Comparison of ENCODE assay signal across 1 cellular context in the genomic region with DNA sequence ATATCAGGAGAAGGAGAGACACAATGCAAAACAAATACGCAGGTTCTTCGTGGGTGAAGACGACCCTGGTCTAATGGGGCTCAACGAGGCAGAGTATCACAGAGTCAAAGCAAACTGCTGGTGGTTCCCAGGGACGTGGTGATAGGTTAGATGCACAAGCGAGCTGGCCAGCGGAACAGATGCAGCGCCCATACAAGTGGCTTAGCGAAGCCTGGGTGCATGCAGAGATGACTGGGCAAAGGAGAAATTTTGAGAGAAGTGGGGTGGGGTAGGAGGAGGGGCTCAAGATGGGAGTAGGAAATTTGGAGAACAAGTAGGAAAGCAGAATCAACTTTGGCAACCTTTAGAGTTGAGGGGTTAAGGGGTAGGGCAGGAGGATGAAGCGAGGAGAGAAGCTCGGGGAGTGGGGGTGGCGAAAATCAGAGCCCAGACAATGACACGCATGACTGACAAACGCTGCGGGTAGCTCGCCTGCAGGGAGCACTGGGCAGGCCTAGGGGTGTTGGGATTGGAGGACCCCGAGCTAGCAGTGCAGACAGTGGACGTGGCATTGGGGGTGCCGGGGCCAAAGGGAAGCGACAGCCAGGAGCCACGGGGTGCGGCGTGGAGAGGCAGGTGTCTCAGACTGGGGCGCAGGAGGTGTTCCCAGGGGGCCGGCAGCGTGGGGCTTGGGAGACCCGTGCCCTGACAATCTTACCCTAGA.
TF ChIP-seq lines count a peak whose summit lies in the region.

No MANE protein-coding gene starts in this region.

TF ChIP-seq in HepG2, 621 proteins besides CTCF, POLR2A, EP300 and RAD21 (continued from another document and continues in another):
- TF ChIP-seq, protein P1, sequence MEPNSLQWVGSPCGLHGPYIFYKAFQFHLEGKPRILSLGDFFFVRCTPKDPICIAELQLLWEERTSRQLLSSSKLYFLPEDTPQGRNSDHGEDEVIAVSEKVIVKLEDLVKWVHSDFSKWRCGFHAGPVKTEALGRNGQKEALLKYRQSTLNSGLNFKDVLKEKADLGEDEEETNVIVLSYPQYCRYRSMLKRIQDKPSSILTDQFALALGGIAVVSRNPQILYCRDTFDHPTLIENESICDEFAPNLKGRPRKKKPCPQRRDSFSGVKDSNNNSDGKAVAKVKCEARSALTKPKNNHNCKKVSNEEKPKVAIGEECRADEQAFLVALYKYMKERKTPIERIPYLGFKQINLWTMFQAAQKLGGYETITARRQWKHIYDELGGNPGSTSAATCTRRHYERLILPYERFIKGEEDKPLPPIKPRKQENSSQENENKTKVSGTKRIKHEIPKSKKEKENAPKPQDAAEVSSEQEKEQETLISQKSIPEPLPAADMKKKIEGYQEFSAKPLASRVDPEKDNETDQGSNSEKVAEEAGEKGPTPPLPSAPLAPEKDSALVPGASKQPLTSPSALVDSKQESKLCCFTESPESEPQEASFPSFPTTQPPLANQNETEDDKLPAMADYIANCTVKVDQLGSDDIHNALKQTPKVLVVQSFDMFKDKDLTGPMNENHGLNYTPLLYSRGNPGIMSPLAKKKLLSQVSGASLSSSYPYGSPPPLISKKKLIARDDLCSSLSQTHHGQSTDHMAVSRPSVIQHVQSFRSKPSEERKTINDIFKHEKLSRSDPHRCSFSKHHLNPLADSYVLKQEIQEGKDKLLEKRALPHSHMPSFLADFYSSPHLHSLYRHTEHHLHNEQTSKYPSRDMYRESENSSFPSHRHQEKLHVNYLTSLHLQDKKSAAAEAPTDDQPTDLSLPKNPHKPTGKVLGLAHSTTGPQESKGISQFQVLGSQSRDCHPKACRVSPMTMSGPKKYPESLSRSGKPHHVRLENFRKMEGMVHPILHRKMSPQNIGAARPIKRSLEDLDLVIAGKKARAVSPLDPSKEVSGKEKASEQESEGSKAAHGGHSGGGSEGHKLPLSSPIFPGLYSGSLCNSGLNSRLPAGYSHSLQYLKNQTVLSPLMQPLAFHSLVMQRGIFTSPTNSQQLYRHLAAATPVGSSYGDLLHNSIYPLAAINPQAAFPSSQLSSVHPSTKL (CRISPR knock-in tag; IDR thresholded peaks at IDR 0.05), result no peak
- TF ChIP-seq, protein P2, sequence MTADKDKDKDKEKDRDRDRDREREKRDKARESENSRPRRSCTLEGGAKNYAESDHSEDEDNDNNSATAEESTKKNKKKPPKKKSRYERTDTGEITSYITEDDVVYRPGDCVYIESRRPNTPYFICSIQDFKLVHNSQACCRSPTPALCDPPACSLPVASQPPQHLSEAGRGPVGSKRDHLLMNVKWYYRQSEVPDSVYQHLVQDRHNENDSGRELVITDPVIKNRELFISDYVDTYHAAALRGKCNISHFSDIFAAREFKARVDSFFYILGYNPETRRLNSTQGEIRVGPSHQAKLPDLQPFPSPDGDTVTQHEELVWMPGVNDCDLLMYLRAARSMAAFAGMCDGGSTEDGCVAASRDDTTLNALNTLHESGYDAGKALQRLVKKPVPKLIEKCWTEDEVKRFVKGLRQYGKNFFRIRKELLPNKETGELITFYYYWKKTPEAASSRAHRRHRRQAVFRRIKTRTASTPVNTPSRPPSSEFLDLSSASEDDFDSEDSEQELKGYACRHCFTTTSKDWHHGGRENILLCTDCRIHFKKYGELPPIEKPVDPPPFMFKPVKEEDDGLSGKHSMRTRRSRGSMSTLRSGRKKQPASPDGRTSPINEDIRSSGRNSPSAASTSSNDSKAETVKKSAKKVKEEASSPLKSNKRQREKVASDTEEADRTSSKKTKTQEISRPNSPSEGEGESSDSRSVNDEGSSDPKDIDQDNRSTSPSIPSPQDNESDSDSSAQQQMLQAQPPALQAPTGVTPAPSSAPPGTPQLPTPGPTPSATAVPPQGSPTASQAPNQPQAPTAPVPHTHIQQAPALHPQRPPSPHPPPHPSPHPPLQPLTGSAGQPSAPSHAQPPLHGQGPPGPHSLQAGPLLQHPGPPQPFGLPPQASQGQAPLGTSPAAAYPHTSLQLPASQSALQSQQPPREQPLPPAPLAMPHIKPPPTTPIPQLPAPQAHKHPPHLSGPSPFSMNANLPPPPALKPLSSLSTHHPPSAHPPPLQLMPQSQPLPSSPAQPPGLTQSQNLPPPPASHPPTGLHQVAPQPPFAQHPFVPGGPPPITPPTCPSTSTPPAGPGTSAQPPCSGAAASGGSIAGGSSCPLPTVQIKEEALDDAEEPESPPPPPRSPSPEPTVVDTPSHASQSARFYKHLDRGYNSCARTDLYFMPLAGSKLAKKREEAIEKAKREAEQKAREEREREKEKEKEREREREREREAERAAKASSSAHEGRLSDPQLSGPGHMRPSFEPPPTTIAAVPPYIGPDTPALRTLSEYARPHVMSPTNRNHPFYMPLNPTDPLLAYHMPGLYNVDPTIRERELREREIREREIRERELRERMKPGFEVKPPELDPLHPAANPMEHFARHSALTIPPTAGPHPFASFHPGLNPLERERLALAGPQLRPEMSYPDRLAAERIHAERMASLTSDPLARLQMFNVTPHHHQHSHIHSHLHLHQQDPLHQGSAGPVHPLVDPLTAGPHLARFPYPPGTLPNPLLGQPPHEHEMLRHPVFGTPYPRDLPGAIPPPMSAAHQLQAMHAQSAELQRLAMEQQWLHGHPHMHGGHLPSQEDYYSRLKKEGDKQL (CRISPR knock-in tag; IDR thresholded peaks at IDR 0.05; ENCODE audit: low read depth), result no peak
- TF ChIP-seq PITX1 (CRISPR knock-in tag; IDR thresholded peaks at IDR 0.05), result no peak
- TF ChIP-seq ZNF816 (CRISPR knock-in tag; IDR thresholded peaks at IDR 0.05; ENCODE audit: borderline replicate concordance), result no peak
- TF ChIP-seq CBX5 (CRISPR knock-in tag; IDR thresholded peaks at IDR 0.05; ENCODE audit: borderline replicate concordance), result 0 out of 2 replicates have a peak, but pooled peaks have one; percentile 10
- TF ChIP-seq, protein P3, sequence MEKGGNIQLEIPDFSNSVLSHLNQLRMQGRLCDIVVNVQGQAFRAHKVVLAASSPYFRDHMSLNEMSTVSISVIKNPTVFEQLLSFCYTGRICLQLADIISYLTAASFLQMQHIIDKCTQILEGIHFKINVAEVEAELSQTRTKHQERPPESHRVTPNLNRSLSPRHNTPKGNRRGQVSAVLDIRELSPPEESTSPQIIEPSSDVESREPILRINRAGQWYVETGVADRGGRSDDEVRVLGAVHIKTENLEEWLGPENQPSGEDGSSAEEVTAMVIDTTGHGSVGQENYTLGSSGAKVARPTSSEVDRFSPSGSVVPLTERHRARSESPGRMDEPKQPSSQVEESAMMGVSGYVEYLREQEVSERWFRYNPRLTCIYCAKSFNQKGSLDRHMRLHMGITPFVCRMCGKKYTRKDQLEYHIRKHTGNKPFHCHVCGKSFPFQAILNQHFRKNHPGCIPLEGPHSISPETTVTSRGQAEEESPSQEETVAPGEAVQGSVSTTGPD (CRISPR knock-in tag; IDR thresholded peaks at IDR 0.05), result no peak
- no peak for TF ChIP-seq PPARG (CRISPR knock-in tag; conservative IDR thresholded peaks at IDR 0.05)
- peak; percentile 93; the same call in 1 of the 2 replicates for TF ChIP-seq ZNF34 (CRISPR knock-in tag; IDR thresholded peaks at IDR 0.05; ENCODE audit: borderline replicate concordance)
- TF ChIP-seq ARNTL (CRISPR knock-in tag; IDR thresholded peaks at IDR 0.05), result 0 out of 2 replicates have a peak, but pooled peaks have one; percentile 28
- no peak for TF ChIP-seq ELF4 (CRISPR knock-in tag; IDR thresholded peaks at IDR 0.05; ENCODE audit: borderline replicate concordance)
- no peak; the same call in 1 of the 2 replicates for TF ChIP-seq GZF1 (CRISPR knock-in tag; IDR thresholded peaks at IDR 0.05)
- TF ChIP-seq GABPA (IDR thresholded peaks at IDR 0.05; ENCODE audit: low read depth, low read length), result no peak
- TF ChIP-seq GABPA (CRISPR knock-in tag; IDR thresholded peaks at IDR 0.05; ENCODE audit: low read depth), result no peak
- TF ChIP-seq, protein P4, sequence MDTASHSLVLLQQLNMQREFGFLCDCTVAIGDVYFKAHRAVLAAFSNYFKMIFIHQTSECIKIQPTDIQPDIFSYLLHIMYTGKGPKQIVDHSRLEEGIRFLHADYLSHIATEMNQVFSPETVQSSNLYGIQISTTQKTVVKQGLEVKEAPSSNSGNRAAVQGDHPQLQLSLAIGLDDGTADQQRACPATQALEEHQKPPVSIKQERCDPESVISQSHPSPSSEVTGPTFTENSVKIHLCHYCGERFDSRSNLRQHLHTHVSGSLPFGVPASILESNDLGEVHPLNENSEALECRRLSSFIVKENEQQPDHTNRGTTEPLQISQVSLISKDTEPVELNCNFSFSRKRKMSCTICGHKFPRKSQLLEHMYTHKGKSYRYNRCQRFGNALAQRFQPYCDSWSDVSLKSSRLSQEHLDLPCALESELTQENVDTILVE (CRISPR knock-in tag; IDR thresholded peaks at IDR 0.05), result no peak
- 0 out of 2 replicates have a peak, but pooled peaks have one; percentile 52 for TF ChIP-seq PAWR (CRISPR knock-in tag; IDR thresholded peaks at IDR 0.05; ENCODE audit: borderline replicate concordance)
- no peak for TF ChIP-seq ATAD3A (CRISPR knock-in tag; IDR thresholded peaks at IDR 0.05)
- 0 out of 2 replicates have a peak, but pooled peaks have one; percentile 44 for TF ChIP-seq ZNF101 (CRISPR knock-in tag; IDR thresholded peaks at IDR 0.05; ENCODE audit: borderline replicate concordance, low read depth)
- 0 out of 2 replicates have a peak, but pooled peaks have one; percentile 49 for TF ChIP-seq MAZ (IDR thresholded peaks at IDR 0.05; ENCODE audit: borderline replicate concordance, low read depth, low read length)
- no peak for TF ChIP-seq MAZ (CRISPR knock-in tag; IDR thresholded peaks at IDR 0.05; ENCODE audit: low read depth)
- TF ChIP-seq, protein P5, sequence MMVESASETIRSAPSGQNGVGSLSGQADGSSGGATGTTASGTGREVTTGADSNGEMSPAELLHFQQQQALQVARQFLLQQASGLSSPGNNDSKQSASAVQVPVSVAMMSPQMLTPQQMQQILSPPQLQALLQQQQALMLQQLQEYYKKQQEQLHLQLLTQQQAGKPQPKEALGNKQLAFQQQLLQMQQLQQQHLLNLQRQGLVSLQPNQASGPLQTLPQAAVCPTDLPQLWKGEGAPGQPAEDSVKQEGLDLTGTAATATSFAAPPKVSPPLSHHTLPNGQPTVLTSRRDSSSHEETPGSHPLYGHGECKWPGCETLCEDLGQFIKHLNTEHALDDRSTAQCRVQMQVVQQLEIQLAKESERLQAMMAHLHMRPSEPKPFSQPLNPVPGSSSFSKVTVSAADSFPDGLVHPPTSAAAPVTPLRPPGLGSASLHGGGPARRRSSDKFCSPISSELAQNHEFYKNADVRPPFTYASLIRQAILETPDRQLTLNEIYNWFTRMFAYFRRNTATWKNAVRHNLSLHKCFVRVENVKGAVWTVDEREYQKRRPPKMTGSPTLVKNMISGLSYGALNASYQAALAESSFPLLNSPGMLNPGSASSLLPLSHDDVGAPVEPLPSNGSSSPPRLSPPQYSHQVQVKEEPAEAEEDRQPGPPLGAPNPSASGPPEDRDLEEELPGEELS (CRISPR knock-in tag; IDR thresholded peaks at IDR 0.05), result 0 out of 2 replicates have a peak, but pooled peaks have one; percentile 29
- TF ChIP-seq NR2F6 (IDR thresholded peaks at IDR 0.05), result no peak
- TF ChIP-seq NR2F6 (CRISPR knock-in tag; IDR thresholded peaks at IDR 0.05), result no peak
- no peak; the same call in 1 of the 2 replicates for TF ChIP-seq ZNF251 (CRISPR knock-in tag; IDR thresholded peaks at IDR 0.05)
- no peak for TF ChIP-seq ZNF484 (CRISPR knock-in tag; IDR thresholded peaks at IDR 0.05; ENCODE audit: borderline replicate concordance, low read depth)
- TF ChIP-seq ZNF17 (CRISPR knock-in tag; IDR thresholded peaks at IDR 0.05), result no peak
- no peak for TF ChIP-seq ADNP (CRISPR knock-in tag; IDR thresholded peaks at IDR 0.05)
- no peak for TF ChIP-seq PTBP1 (IDR thresholded peaks at IDR 0.05; ENCODE audit: low read depth, low read length, poor library complexity, severe bottlenecking)
- 0 out of 2 replicates have a peak, but pooled peaks have one; percentile 65 for TF ChIP-seq ZNF431 (CRISPR knock-in tag; IDR thresholded peaks at IDR 0.05; ENCODE audit: borderline replicate concordance, low read depth)
- TF ChIP-seq, protein P6, sequence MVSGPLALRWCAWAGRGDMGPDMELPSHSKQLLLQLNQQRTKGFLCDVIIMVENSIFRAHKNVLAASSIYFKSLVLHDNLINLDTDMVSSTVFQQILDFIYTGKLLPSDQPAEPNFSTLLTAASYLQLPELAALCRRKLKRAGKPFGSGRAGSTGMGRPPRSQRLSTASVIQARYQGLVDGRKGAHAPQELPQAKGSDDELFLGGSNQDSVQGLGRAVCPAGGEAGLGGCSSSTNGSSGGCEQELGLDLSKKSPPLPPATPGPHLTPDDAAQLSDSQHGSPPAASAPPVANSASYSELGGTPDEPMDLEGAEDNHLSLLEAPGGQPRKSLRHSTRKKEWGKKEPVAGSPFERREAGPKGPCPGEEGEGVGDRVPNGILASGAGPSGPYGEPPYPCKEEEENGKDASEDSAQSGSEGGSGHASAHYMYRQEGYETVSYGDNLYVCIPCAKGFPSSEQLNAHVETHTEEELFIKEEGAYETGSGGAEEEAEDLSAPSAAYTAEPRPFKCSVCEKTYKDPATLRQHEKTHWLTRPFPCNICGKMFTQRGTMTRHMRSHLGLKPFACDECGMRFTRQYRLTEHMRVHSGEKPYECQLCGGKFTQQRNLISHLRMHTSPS (CRISPR knock-in tag; IDR thresholded peaks at IDR 0.05; ENCODE audit: low read depth), result no peak
- TF ChIP-seq ZNF678 (CRISPR knock-in tag; IDR thresholded peaks at IDR 0.05), result no peak; the same call in 1 of the 2 replicates
- TF ChIP-seq, protein P7, sequence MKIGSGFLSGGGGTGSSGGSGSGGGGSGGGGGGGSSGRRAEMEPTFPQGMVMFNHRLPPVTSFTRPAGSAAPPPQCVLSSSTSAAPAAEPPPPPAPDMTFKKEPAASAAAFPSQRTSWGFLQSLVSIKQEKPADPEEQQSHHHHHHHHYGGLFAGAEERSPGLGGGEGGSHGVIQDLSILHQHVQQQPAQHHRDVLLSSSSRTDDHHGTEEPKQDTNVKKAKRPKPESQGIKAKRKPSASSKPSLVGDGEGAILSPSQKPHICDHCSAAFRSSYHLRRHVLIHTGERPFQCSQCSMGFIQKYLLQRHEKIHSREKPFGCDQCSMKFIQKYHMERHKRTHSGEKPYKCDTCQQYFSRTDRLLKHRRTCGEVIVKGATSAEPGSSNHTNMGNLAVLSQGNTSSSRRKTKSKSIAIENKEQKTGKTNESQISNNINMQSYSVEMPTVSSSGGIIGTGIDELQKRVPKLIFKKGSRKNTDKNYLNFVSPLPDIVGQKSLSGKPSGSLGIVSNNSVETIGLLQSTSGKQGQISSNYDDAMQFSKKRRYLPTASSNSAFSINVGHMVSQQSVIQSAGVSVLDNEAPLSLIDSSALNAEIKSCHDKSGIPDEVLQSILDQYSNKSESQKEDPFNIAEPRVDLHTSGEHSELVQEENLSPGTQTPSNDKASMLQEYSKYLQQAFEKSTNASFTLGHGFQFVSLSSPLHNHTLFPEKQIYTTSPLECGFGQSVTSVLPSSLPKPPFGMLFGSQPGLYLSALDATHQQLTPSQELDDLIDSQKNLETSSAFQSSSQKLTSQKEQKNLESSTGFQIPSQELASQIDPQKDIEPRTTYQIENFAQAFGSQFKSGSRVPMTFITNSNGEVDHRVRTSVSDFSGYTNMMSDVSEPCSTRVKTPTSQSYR (CRISPR knock-in tag; IDR thresholded peaks at IDR 0.05; ENCODE audit: borderline replicate concordance), result no peak
- no peak for TF ChIP-seq HHEX (CRISPR knock-in tag; IDR thresholded peaks at IDR 0.05)
- TF ChIP-seq, protein P8, sequence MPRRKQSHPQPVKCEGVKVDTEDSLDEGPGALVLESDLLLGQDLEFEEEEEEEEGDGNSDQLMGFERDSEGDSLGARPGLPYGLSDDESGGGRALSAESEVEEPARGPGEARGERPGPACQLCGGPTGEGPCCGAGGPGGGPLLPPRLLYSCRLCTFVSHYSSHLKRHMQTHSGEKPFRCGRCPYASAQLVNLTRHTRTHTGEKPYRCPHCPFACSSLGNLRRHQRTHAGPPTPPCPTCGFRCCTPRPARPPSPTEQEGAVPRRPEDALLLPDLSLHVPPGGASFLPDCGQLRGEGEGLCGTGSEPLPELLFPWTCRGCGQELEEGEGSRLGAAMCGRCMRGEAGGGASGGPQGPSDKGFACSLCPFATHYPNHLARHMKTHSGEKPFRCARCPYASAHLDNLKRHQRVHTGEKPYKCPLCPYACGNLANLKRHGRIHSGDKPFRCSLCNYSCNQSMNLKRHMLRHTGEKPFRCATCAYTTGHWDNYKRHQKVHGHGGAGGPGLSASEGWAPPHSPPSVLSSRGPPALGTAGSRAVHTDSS (CRISPR knock-in tag; conservative IDR thresholded peaks at IDR 0.05), result no peak
- TF ChIP-seq SMAD3 (CRISPR knock-in tag; IDR thresholded peaks at IDR 0.05), result no peak
- no peak; the same call in 1 of the 2 replicates for TF ChIP-seq HDAC2 (CRISPR knock-in tag; IDR thresholded peaks at IDR 0.05)
